ENCODE assay signal across 25 cellular contexts in the genomic region with DNA sequence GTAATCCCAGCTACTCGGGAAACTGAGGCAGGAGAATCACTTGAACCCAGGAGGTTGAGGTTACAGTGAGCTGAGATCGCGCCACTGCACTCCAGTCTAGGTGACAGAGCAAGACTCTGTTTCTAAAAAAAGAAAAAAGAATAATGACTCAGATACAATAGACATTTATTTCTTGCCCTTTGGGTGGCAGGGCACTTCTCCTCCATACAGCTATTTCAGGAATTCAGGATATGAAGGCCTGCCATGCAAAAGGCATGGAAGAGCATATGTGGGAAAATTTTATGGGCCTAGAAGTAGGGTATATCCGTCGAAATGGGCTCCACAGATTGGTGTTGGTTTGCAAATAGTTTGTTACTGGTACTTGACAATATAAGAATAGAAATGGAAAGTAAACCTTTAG. TPM values are rescaled to one million over a fixed set of nuclear protein-coding genes. Genes with fewer than 3 reads are reported as not detected.
DNase-seq lines count a peak whose midpoint lies in the region; ATAC-seq and TF ChIP-seq lines count a peak whose summit lies in the region.
"Had no signal": no experiment of that assay in that cellular context is flagged by ENCODE, and none has a peak within 500 bp of the region (broad histone marks: within the 10 kb centered on the region; RNA-seq: fewer than 3 reads in every experiment).

No MANE protein-coding gene starts in this region.

- H3K4me3 Mint-ChIP-seq in stimulated activated naive CD8-positive, alpha-beta T cell treated with anti-CD3 and anti-CD28 coated beads, Interleukin-15, amount 100 ng/mL, for 72 hours = no peak overlapping the region
- H3K4me3 Mint-ChIP-seq: CD4-positive, alpha-beta memory T cell; H9 had no signal

- intact Hi-C loops in mammary epithelial cell (cut with micrococcal nuclease) = no loop called here
- intact Hi-C loops in left cardiac atrium (cut with DNase I) = no loop called here

- no peak overlapping the region for H3K4me2 ChIP-seq in mammary epithelial cell (ENCODE audit: insufficient read depth, low read depth, low read length)
- H3K4me2 ChIP-seq: BLaER1 treated with 17β-estradiol and CSF1 and Interleukin-3, amounts not matched to agents 10 nM and 100 nM had no signal

- peaks cover 6% of the 10 kb centered on the region for H3K9me3 ChIP-seq in SJSA1 (replicated peaks)
- peaks cover 10% of the 10 kb centered on the region for H3K9me3 ChIP-seq in mammary epithelial cell (replicated peaks; ENCODE audit: insufficient read depth, low read length)

- no peak overlapping the region for H3K27ac Mint-ChIP-seq in stimulated activated naive CD8-positive, alpha-beta T cell treated with anti-CD3 and anti-CD28 coated beads, Interleukin-15, amount 100 ng/mL, for 72 hours
- H3K27ac Mint-ChIP-seq: CD4-positive, alpha-beta memory T cell; H9 had no signal

- CTCF ChIA-PET in mammary epithelial cell (lab: Charles Lee; ENCODE audit: low non-redundant PET) = no interaction called here

- DNase-seq in EH (ENCODE audit: low read depth) (peak; percentile 83), LHCN-M2 (ENCODE audit: low read depth) (peak; percentile 29), SJSA1 (ENCODE audit: low read depth in 1 of 2, low spot score in 2 of 2) (peak; percentile 68 to 86), renal cortical epithelial cell (ENCODE audit: low read depth) (peak; percentile 45), mammary epithelial cell (no peak), kidney glomerular epithelial cell (lab: John Stamatoyannopoulos, UW) (no peak), left cardiac atrium (no peak)
- no peak for DNase-seq in stimulated activated naive CD8-positive, alpha-beta T cell treated with anti-CD3 and anti-CD28 coated beads, Interleukin-15, amount 100 ng/mL, for 72 hours
- DNase-seq: Caco-2; CD4-positive, alpha-beta memory T cell; DMS 273 treated with DMSO at 0.1 percent for 48 hours; DMS79 treated with DMSO at 0.1 percent for 48 hours; GM23248; H9; Karpas-422; MG63; NCI-H1048; NCI-H1417 treated with DMSO at 0.1 percent for 48 hours; NCI-H187; NCI-H2107; NCI-H69; NK-92 treated with Interleukin-12 subunit alpha and Interleukin-12 subunit beta, amount 100 ng/mL, for 24 hours; Peyer's patch had no signal

- no peak for TF ChIP-seq CTCF in mammary epithelial cell (conservative IDR thresholded peaks at IDR 0.05 in 1 of 2, IDR thresholded peaks at IDR 0.05 in 1 of 2; ENCODE audit: extremely low read depth in 1 of 2, insufficient read depth in 1 of 2, low read depth in 1 of 2, low read length in 2 of 2)

- dilution Hi-C loops in mammary epithelial cell (cut with HindIII; ENCODE audit: low sequenced_read_pairs) = no loop called here

- in situ Hi-C loops in mammary epithelial cell (cut with MboI; ENCODE audit: low sequenced_read_pairs in 2 of 2) = no loop called here

- BruUV-seq in mammary epithelial cell (replicated peaks; lab: Mats Ljungman, UMichigan) = no TSS peak

- ATAC-seq in stimulated activated naive CD8-positive, alpha-beta T cell treated with anti-CD3 and anti-CD28 coated beads, Interleukin-15, amount 100 ng/mL, for 72 hours = no peak
- no peak for ATAC-seq in left cardiac atrium
- ATAC-seq: Right ventricle myocardium inferior had no signal

- no peaks in the 10 kb centered on the region for H3K27me3 ChIP-seq in SJSA1 (replicated peaks)
- no peaks in the 10 kb centered on the region for H3K27me3 ChIP-seq in mammary epithelial cell (ENCODE audit: insufficient read depth, low read length)
- H3K27me3 ChIP-seq: BLaER1 treated with 17β-estradiol and CSF1 and Interleukin-3, amounts not matched to agents 10 nM and 100 nM; MG63; Peyer's patch had no signal

- H3K4me1 ChIP-seq in SJSA1 (replicated peaks) = peaks cover 31% of the 10 kb centered on the region
- H3K4me1 ChIP-seq in mammary epithelial cell (ENCODE audit: insufficient read depth, low read length) = no peaks in the 10 kb centered on the region
- H3K4me1 ChIP-seq: BLaER1 treated with 17β-estradiol and CSF1 and Interleukin-3, amounts not matched to agents 10 nM and 100 nM; Peyer's patch had no signal

- WGBS in mammary epithelial cell (ENCODE audit: low coverage, missing lambda C conversion rate) = 85% methylated on average over 5 of the region's 5 CpGs

- H3K36me3 ChIP-seq in SJSA1 = no peaks in the 10 kb centered on the region
- H3K36me3 ChIP-seq in mammary epithelial cell (ENCODE audit: insufficient read depth, low read length) = no peaks in the 10 kb centered on the region
- H3K36me3 ChIP-seq: BLaER1 treated with 17β-estradiol and CSF1 and Interleukin-3, amounts not matched to agents 10 nM and 100 nM; MG63; Peyer's patch had no signal

- no peaks in the 10 kb centered on the region for H4K20me1 ChIP-seq in mammary epithelial cell (ENCODE audit: insufficient read depth, low read length)
- H4K20me1 ChIP-seq: BLaER1 treated with 17β-estradiol and CSF1 and Interleukin-3, amounts not matched to agents 10 nM and 100 nM had no signal

- no peak overlapping the region for H3K4me3 ChIP-seq in SJSA1
- no peak overlapping the region for H3K4me3 ChIP-seq in mammary epithelial cell (replicated peaks in 1 of 3; ENCODE audit: insufficient read depth in 1 of 3, low read depth in 2 of 3, low read length in 3 of 3)
- H3K4me3 ChIP-seq: BLaER1 treated with 17β-estradiol and CSF1 and Interleukin-3, amounts not matched to agents 10 nM and 100 nM; GM23248; MG63; Peyer's patch had no signal

- no peaks in the 10 kb centered on the region for H3K9me3 Mint-ChIP-seq in stimulated activated naive CD8-positive, alpha-beta T cell treated with anti-CD3 and anti-CD28 coated beads, Interleukin-15, amount 100 ng/mL, for 72 hours

- no peak overlapping the region for H3K9ac ChIP-seq in mammary epithelial cell (ENCODE audit: insufficient read depth, low read length)
- H3K9ac ChIP-seq: BLaER1 treated with 17β-estradiol and CSF1 and Interleukin-3, amounts not matched to agents 10 nM and 100 nM; GM23248 had no signal

- H2AFZ ChIP-seq in mammary epithelial cell (ENCODE audit: low read depth, low read length) = no peak overlapping the region
- H2AFZ ChIP-seq: GM23248 had no signal

- peaks cover 10% of the 10 kb centered on the region for H3K4me1 Mint-ChIP-seq in stimulated activated naive CD8-positive, alpha-beta T cell treated with anti-CD3 and anti-CD28 coated beads, Interleukin-15, amount 100 ng/mL, for 72 hours
- H3K4me1 Mint-ChIP-seq: CD4-positive, alpha-beta memory T cell; H9 had no signal

- H3K79me2 ChIP-seq in mammary epithelial cell (ENCODE audit: insufficient read depth, low read length) = no peaks in the 10 kb centered on the region

- H3K27me3 Mint-ChIP-seq in stimulated activated naive CD8-positive, alpha-beta T cell treated with anti-CD3 and anti-CD28 coated beads, Interleukin-15, amount 100 ng/mL, for 72 hours = peaks cover 7% of the 10 kb centered on the region

- H3K27ac ChIP-seq in SJSA1 = peak overlapping the region; percentile 92
- H3K27ac ChIP-seq in mammary epithelial cell (ENCODE audit: insufficient read depth, low read depth, low read length) = no peak overlapping the region
- H3K27ac ChIP-seq: BLaER1 treated with 17β-estradiol and CSF1 and Interleukin-3, amounts not matched to agents 10 nM and 100 nM; GM23248; Peyer's patch had no signal

RNA-seq across cellular contexts. Expression of a gene that starts 20.2 kb away (rescaled TPM):
- total RNA-seq in LHCN-M2 (2014; rRNA removed) (16.4 and 24.6 TPM in 2 replicates), renal cortical epithelial cell (8.2 and 41.7 TPM in 2 replicates), mammary epithelial cell (10 to 100 TPM; 28.0 to 48.1 TPM), left cardiac atrium (10 to 100 TPM; 46.6 to 47.1 TPM)
- polyA plus RNA-seq in LHCN-M2 (2012) = 17.4 TPM
- total RNA-seq in SJSA1 (2014; rRNA removed; shearing (Covaris generic)) = 14.5 and 34.0 TPM in 2 replicates
- 18.2 TPM for polyA plus RNA-seq in mammary epithelial cell
- polyA minus RNA-seq in mammary epithelial cell = 41.7 TPM

RNA-seq across cellular contexts. Expression of a gene that starts 31.7 kb away (rescaled TPM):
- total RNA-seq in LHCN-M2 (2014; rRNA removed) (0.06 and 0.34 TPM in 2 replicates), renal cortical epithelial cell (6.6 and 13.2 TPM in 2 replicates), mammary epithelial cell (1 to 10 TPM; 2.0 to 3.7 TPM), left cardiac atrium (1 to 10 TPM; 2.0 to 2.7 TPM)
- 0.16 TPM for polyA plus RNA-seq in LHCN-M2 (2012)
- total RNA-seq in SJSA1 (2014; rRNA removed; shearing (Covaris generic)) = 0.26 and 1.2 TPM in 2 replicates
- 1.1 TPM for polyA plus RNA-seq in mammary epithelial cell
- polyA minus RNA-seq in mammary epithelial cell = not detected
- total RNA-seq: GM23248 had no signal
- polyA plus RNA-seq: GM23248 had no signal

Comparison
In these comparisons a context has a peak if more than half of its experiments do, and no peak if none do; other contexts are left out.
1. DNase-seq: peak in EH (single experiment), LHCN-M2 (single experiment), SJSA1 (2 of 2) and renal cortical epithelial cell (single experiment); none in stimulated activated naive CD8-positive, alpha-beta T cell treated with anti-CD3 and anti-CD28 coated beads, Interleukin-15, amount 100 ng/mL, for 72 hours (0 of 2), mammary epithelial cell (single experiment), kidney glomerular epithelial cell (single experiment) and left cardiac atrium (single experiment).